In the genomic region with DNA sequence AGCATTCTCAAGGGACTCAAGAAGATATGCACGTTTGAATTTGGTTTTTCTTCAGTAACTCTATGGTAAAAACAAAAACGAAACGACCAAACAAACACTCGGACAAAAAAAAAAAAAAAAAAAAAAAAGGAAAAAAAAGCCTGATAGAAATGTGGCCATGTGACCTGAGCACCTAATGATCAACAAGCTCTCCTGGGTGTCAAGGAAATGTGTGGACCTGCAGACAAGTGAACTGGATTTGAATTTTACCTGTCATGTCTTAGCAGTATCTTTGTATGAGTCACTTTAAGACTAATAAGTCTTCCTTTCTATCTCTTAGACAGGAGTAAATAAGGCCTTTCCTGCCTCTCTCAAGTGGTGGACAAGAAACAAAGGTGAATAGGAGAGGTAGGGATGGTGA, we compare ENCODE assay signal across 27 cellular contexts.
"Had no signal": no experiment of that assay in that cellular context is flagged by ENCODE, and none has a peak within 500 bp of the region (broad histone marks: within the 10 kb centered on the region; RNA-seq: fewer than 3 reads in every experiment).

No MANE protein-coding gene starts in this region.

- H3K9me3 ChIP-seq: heart left ventricle, lower lobe of right lung, ovary, testis, thyroid gland, transverse colon, upper lobe of right lung had no signal

- H3K27me3 Mint-ChIP-seq: naive B cell; progenitor cell of endocrine pancreas; stimulated activated naive B cell treated with anti-CD40 and anti-IgM and Interleukin-4, amounts not matched to agents 10 μg/mL and 1 μg/mL and 100 μg/mL, for 72 hours had no signal

- H3K4me3 ChIP-seq: heart left ventricle, left lung, lower lobe of right lung, ovary, skin epidermis, stomach, testis, thyroid gland, transverse colon, upper lobe of right lung had no signal

- H3K4me3 Mint-ChIP-seq: mesothelial cell of epicardium; naive B cell; natural killer cell; nephron progenitor cell; stimulated activated naive B cell treated with anti-CD40 and anti-IgM and Interleukin-4, amounts not matched to agents 10 μg/mL and 1 μg/mL and 100 μg/mL, for 72 hours had no signal

- H3K27ac Mint-ChIP-seq: mesothelial cell of epicardium; naive B cell; natural killer cell; nephron progenitor cell; progenitor cell of endocrine pancreas; stimulated activated naive B cell treated with anti-CD40 and anti-IgM and Interleukin-4, amounts not matched to agents 10 μg/mL and 1 μg/mL and 100 μg/mL, for 72 hours had no signal

- H3K27me3 ChIP-seq: heart left ventricle, left lung, ovary, stomach, testis, thyroid gland, transverse colon, upper lobe of right lung had no signal

- H3K36me3 Mint-ChIP-seq: mesothelial cell of epicardium; naive B cell; natural killer cell; stimulated activated naive B cell treated with anti-CD40 and anti-IgM and Interleukin-4, amounts not matched to agents 10 μg/mL and 1 μg/mL and 100 μg/mL, for 72 hours had no signal

- H3K36me3 ChIP-seq: heart left ventricle, left lung, lower lobe of right lung, ovary, stomach, thyroid gland, transverse colon, upper lobe of right lung had no signal

- H3K4me1 ChIP-seq: heart left ventricle, left lung, lower lobe of right lung, stomach, testis, thyroid gland, transverse colon, upper lobe of right lung had no signal

- H3K27ac ChIP-seq: heart left ventricle, left lung, lower lobe of right lung, ovary, skin epidermis, stomach, testis, thyroid gland, transverse colon, upper lobe of right lung had no signal

- DNase-seq: heart left ventricle; kidney; left colon; left lung; lower lobe of right lung; mammary epithelial cell; mesendoderm; naive B cell; natural killer cell; nephron progenitor cell; ovary; retina; right cardiac atrium; stimulated activated CD4-positive, alpha-beta T cell treated with anti-CD3 and anti-CD28 coated beads, Interleukin-12 subunit alpha, Interleukin-12 subunit beta, amount 100 ng/mL, for 4 hours; stimulated activated CD4-positive, alpha-beta T cell treated with anti-CD3 and anti-CD28 coated beads, Interleukin-15, amount 100 ng/mL, for 24 hours; stimulated activated CD4-positive, alpha-beta T cell treated with anti-CD3 and anti-CD28 coated beads, Interleukin-2, amount 100 ng/mL, for 24 hours; stimulated activated CD4-positive, alpha-beta T cell treated with anti-CD3 and anti-CD28 coated beads, Interleukin-4, amount 100 ng/mL, for 1 hour; stimulated activated naive B cell treated with anti-CD40 and anti-IgM and Interleukin-4, amounts not matched to agents 10 μg/mL and 1 μg/mL and 100 μg/mL, for 72 hours; stimulated activated naive CD8-positive, alpha-beta T cell treated with anti-CD3 and anti-CD28 coated beads, Interleukin-15, Interleukin-2, amounts not matched to agents 100 U/mL and 50 U/mL, for 24 hours; stomach; testis; thyroid gland; transverse colon; upper lobe of right lung had no signal

- H3K4me1 Mint-ChIP-seq: mesothelial cell of epicardium; naive B cell; natural killer cell; nephron progenitor cell; stimulated activated naive B cell treated with anti-CD40 and anti-IgM and Interleukin-4, amounts not matched to agents 10 μg/mL and 1 μg/mL and 100 μg/mL, for 72 hours had no signal
